12 cellular contexts compared by ENCODE assay signal in the genomic region with DNA sequence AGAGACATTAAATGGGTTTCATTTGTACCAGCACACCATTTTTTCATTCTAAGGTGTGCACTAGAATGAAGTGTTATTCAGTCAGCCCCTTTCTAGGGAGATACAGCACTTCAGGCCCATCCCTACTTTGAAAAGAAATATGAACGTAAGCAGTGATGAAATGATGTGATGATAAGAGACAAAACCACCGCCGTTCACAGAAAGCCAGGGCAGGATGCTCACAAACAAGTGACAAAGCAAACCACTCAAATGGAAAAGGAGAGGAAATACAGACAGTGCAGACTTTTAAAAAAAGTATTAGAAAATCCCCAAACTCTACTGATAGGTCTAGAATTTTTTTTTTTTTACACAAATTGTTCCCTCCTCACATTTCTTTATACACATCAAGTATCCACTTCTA.
DNase-seq lines count a peak whose midpoint lies in the region; ATAC-seq and TF ChIP-seq lines count a peak whose summit lies in the region.
"Had no signal": no experiment of that assay in that cellular context is flagged by ENCODE, and none has a peak within 500 bp of the region (broad histone marks: within the 10 kb centered on the region; RNA-seq: fewer than 3 reads in every experiment).

No MANE protein-coding gene starts in this region.

- H3F3A ChIP-seq in MM.1S (ENCODE audit: insufficient read depth, low read length) = no peaks in the 10 kb centered on the region

- ATAC-seq in GM21423 (IDR thresholded peaks at IDR 0.05; ENCODE audit: unreplicated experiment) (no peak), HG02642 (IDR thresholded peaks at IDR 0.05; ENCODE audit: poor library complexity, unreplicated experiment) (no peak)

- no peak overlapping the region for H3K4me2 ChIP-seq in MM.1S (ENCODE audit: low read depth, low read length)

- no peaks in the 10 kb centered on the region for H4K20me1 ChIP-seq in MM.1S (ENCODE audit: insufficient read depth, low read length)

- TF ChIP-seq CTCF in MM.1S (IDR thresholded peaks at IDR 0.05; ENCODE audit: low read length) = no peak

- DNase-seq in T-helper 1 cell (peak; percentile 40 to 93 (median 61)), MM.1S (no peak), SHP77 (lab: John Stamatoyannopoulos, UW) (no peak)
- peak; percentile 51 for DNase-seq in activated gamma-delta T cell treated with anti-CD3 and anti-CD28 coated beads, Interleukin-2, amount 50 U/mL, for 16 hours (ENCODE audit: low read depth)
- peak; percentile 42 for DNase-seq in stimulated activated CD4-positive, alpha-beta T cell treated with anti-CD3 and anti-CD28 coated beads, Interleukin-4, amount 100 ng/mL, for 1 hour
- DNase-seq: Calu3, head of caudate nucleus, KBM-7, NCI-H524 had no signal

- H2AFZ ChIP-seq in MM.1S (ENCODE audit: low read length) = no peak overlapping the region

- H3K36me3 ChIP-seq in MM.1S (replicated peaks; ENCODE audit: insufficient read depth, low read length) = no peaks in the 10 kb centered on the region

- no peak overlapping the region for H3K9ac ChIP-seq in MM.1S (ENCODE audit: low read length)

- H3K27me3 ChIP-seq in MM.1S (replicated peaks; ENCODE audit: insufficient read depth, low read length) = no peaks in the 10 kb centered on the region

- H3K9me2 ChIP-seq in MM.1S (replicated peaks; ENCODE audit: insufficient read depth, low read length) = no peaks in the 10 kb centered on the region

- H3K27ac ChIP-seq in MM.1S (ENCODE audit: low read length) = no peak overlapping the region

- peaks cover 20% of the 10 kb centered on the region for H3K4me1 ChIP-seq in MM.1S (ENCODE audit: low read length)

- H3K79me2 ChIP-seq in MM.1S (ENCODE audit: low read length) = no peaks in the 10 kb centered on the region

- no peak overlapping the region for H3K4me3 ChIP-seq in MM.1S (ENCODE audit: low read length)

- peak; percentile 23 for TF ChIP-seq POLR2A in GM19099 (IDR thresholded peaks at IDR 0.05; ENCODE audit: extremely low read depth, insufficient read length, low read depth)

- H3K9me3 ChIP-seq in MM.1S (replicated peaks; ENCODE audit: insufficient read depth, low read length) = no peaks in the 10 kb centered on the region

Comparison
In these comparisons a context has a peak if more than half of its experiments do, and no peak if none do; other contexts are left out.
1. DNase-seq: peak in T-helper 1 cell (5 of 5), activated gamma-delta T cell treated with anti-CD3 and anti-CD28 coated beads, Interleukin-2, amount 50 U/mL, for 16 hours (single experiment) and stimulated activated CD4-positive, alpha-beta T cell treated with anti-CD3 and anti-CD28 coated beads, Interleukin-4, amount 100 ng/mL, for 1 hour (single experiment); none in MM.1S (single experiment) and SHP77 (0 of 2).